In the genomic region with DNA sequence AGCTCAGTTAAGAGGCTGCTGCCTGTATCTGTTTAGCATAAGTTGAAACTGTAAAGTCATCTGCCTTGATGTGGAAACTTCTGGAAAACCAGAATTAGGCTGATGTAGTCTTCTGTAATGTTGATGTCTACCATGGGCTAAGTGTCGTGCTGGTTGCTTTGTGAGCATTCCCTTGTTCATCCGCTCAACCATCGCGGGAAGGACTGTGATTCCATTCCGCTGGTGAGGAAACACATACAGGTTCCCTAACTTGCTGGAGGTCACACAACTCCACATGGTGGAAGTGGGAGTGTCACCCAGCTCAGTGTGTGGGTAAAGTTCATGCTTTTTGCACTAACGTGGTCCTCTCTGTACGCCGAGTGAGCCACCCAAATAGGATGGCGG, we compare ENCODE assay signal across 26 cellular contexts. TPM values are rescaled to one million over a fixed set of nuclear protein-coding genes. Genes with fewer than 3 reads are reported as not detected.
"Had no signal": no experiment of that assay in that cellular context is flagged by ENCODE, and none has a peak within 500 bp of the region (broad histone marks: within the 10 kb centered on the region; RNA-seq: fewer than 3 reads in every experiment).

No MANE protein-coding gene starts in this region.

- H3K4me3 ChIP-seq: heart left ventricle, left lung, ovary, psoas muscle, skin epidermis, tibial nerve had no signal

- FAIRE-seq: colon, endometrium, frontal cortex had no signal

- H3K9me3 Mint-ChIP-seq: activated naive CD8-positive, alpha-beta T cell treated with anti-CD3 and anti-CD28 coated beads, Interleukin-2, amount 10 ng/mL, durations not matched to agents 7 days and 5 days; activated T-helper 1 cell treated with anti-CD3 and anti-CD28 coated beads, Interleukin-12 subunit alpha, Interleukin-12 subunit beta, Interleukin-2, Interleukin-4 antibody, amounts not matched to agents 30 ng/mL and 10 ng/mL and 1 ng/mL, durations not matched to agents 14 hours and 24 hours and 36 hours; stimulated activated naive CD8-positive, alpha-beta T cell treated with anti-CD3 and anti-CD28 coated beads, Interleukin-15, Interleukin-2, amounts not matched to agents 100 ng/mL and 50 ng/mL, for 24 hours had no signal

- H3K9me3 ChIP-seq: heart left ventricle, left lung, ovary, psoas muscle, tibial nerve had no signal

- H3K27ac ChIP-seq: heart left ventricle, left lung, ovary, psoas muscle, WERI-Rb-1 had no signal

- H3K36me3 ChIP-seq: ovary had no signal

- H3K4me1 Mint-ChIP-seq: activated naive CD8-positive, alpha-beta T cell treated with anti-CD3 and anti-CD28 coated beads, Interleukin-2, amount 10 ng/mL, durations not matched to agents 7 days and 5 days had no signal

- H3K27me3 Mint-ChIP-seq: stimulated activated naive CD8-positive, alpha-beta T cell treated with anti-CD3 and anti-CD28 coated beads, Interleukin-15, Interleukin-2, amounts not matched to agents 100 ng/mL and 50 ng/mL, for 24 hours had no signal

- H3K4me3 Mint-ChIP-seq: activated naive CD8-positive, alpha-beta T cell treated with anti-CD3 and anti-CD28 coated beads, Interleukin-2, amount 10 ng/mL, durations not matched to agents 7 days and 5 days; activated T-helper 1 cell treated with anti-CD3 and anti-CD28 coated beads, Interleukin-12 subunit alpha, Interleukin-12 subunit beta, Interleukin-2, Interleukin-4 antibody, amounts not matched to agents 30 ng/mL and 10 ng/mL and 1 ng/mL, durations not matched to agents 14 hours and 24 hours and 36 hours; stimulated activated naive CD8-positive, alpha-beta T cell treated with anti-CD3 and anti-CD28 coated beads, Interleukin-15, Interleukin-2, amounts not matched to agents 100 ng/mL and 50 ng/mL, for 24 hours had no signal

- H3K27ac Mint-ChIP-seq: activated naive CD8-positive, alpha-beta T cell treated with anti-CD3 and anti-CD28 coated beads, Interleukin-2, amount 10 ng/mL, durations not matched to agents 7 days and 5 days; activated T-helper 1 cell treated with anti-CD3 and anti-CD28 coated beads, Interleukin-12 subunit alpha, Interleukin-12 subunit beta, Interleukin-2, Interleukin-4 antibody, amounts not matched to agents 30 ng/mL and 10 ng/mL and 1 ng/mL, durations not matched to agents 14 hours and 24 hours and 36 hours; stimulated activated naive CD8-positive, alpha-beta T cell treated with anti-CD3 and anti-CD28 coated beads, Interleukin-15, Interleukin-2, amounts not matched to agents 100 ng/mL and 50 ng/mL, for 24 hours had no signal

- DNase-seq: activated CD4-positive, alpha-beta T cell treated with anti-CD3 and anti-CD28 coated beads for 1 hour; activated CD4-positive, alpha-beta T cell treated with anti-CD3 and anti-CD28 coated beads, Interleukin-2, amount 50 U/mL, for 4 hours; activated naive CD8-positive, alpha-beta T cell treated with anti-CD3 and anti-CD28 coated beads, Interleukin-2, amount 10 ng/mL, durations not matched to agents 7 days and 5 days; amygdala; central memory CD4-positive, alpha-beta T cell; erythroblast; heart left ventricle; left lung; ovary; stimulated activated CD4-positive, alpha-beta T cell treated with anti-CD3 and anti-CD28 coated beads, Interleukin-15, amount 100 ng/mL, for 24 hours; stimulated activated CD4-positive, alpha-beta T cell treated with anti-CD3 and anti-CD28 coated beads, Interleukin-2, amount 100 ng/mL, for 48 hours; SW 1271; WERI-Rb-1 had no signal

- ATAC-seq: heart left ventricle, left lung, psoas muscle, right cardiac atrium had no signal

- H3K27me3 ChIP-seq: heart left ventricle, ovary, tibial nerve had no signal

- H3K36me3 Mint-ChIP-seq: activated naive CD8-positive, alpha-beta T cell treated with anti-CD3 and anti-CD28 coated beads, Interleukin-2, amount 10 ng/mL, durations not matched to agents 7 days and 5 days had no signal

- H3K4me1 ChIP-seq: psoas muscle had no signal

RNA-seq across cellular contexts. Expression of gene CLDN19, which starts 4.0 kb away (rescaled TPM):
- total RNA-seq: activated CD8-positive, alpha-beta memory T cell treated with anti-CD3 and anti-CD28 coated beads for 36 hours; activated naive CD8-positive, alpha-beta T cell treated with anti-CD3 and anti-CD28 coated beads, Interleukin-2, amount 10 ng/mL, durations not matched to agents 7 days and 5 days; activated T-helper 1 cell treated with anti-CD3 and anti-CD28 coated beads, Interleukin-12 subunit alpha, Interleukin-12 subunit beta, Interleukin-2, Interleukin-4 antibody, amounts not matched to agents 30 ng/mL and 10 ng/mL and 1 ng/mL, durations not matched to agents 14 hours and 24 hours and 36 hours; frontal cortex; left lung; lung microvascular endothelial cell; myocyte; psoas muscle; right cardiac atrium; T-helper 2 cell treated with Interferon-gamma antibody and Interleukin-4, amounts not matched to agents 100 ng/mL and 5 ng/mL, for 36 hours had no signal

RNA-seq across cellular contexts. Expression of gene TMEM269, which starts 40.8 kb away (rescaled TPM):
- total RNA-seq: lung microvascular endothelial cell had no signal
